17 cellular contexts compared by ENCODE assay signal in genomic region chr17:75849724-75850123, GRCh38. TPM values are rescaled to one million over a fixed set of nuclear protein-coding genes. Genes with fewer than 3 reads are reported as not detected.
DNase-seq lines count a peak whose midpoint lies in the region; ATAC-seq and TF ChIP-seq lines count a peak whose summit lies in the region.
"Had no signal": no experiment of that assay in that cellular context is flagged by ENCODE, and none has a peak within 500 bp of the region (broad histone marks: within the 10 kb centered on the region; RNA-seq: fewer than 3 reads in every experiment).

No MANE protein-coding gene starts in this region.

- no peak for TF ChIP-seq POLR2A in sigmoid colon (IDR thresholded peaks at IDR 0.05)

- CTCF ChIA-PET in RWPE1 (lab: Yijun Ruan, JAX) = interaction anchor here (1.0 kb wide), 1 partner anchor 23 kb away, joined by 3 read pairs; no protein-coding TSS in a partner anchor

- H3K4me3 ChIP-seq in sigmoid colon = no peak overlapping the region

- H3K27me3 ChIP-seq in layer of hippocampus (ENCODE audit: control insufficient read depth, insufficient read depth, low read length) (no peaks in the 10 kb centered on the region), sigmoid colon (no peaks in the 10 kb centered on the region)

- no peak for ATAC-seq in GM19395 (IDR thresholded peaks at IDR 0.05; ENCODE audit: unreplicated experiment)
- ATAC-seq: CD8-positive, alpha-beta T cell; HCT116 had no signal

- peaks cover 0 to 88% (median 72%) of the 10 kb centered on the region in 4 donors for H3K4me1 ChIP-seq in sigmoid colon

- TF ChIP-seq CTCF in RWPE1 (conservative IDR thresholded peaks at IDR 0.05; ENCODE audit: low read depth) = no peak
- TF ChIP-seq CTCF in sigmoid colon (IDR thresholded peaks at IDR 0.05) = no peak

- H3K9me3 ChIP-seq in sigmoid colon = no peaks in the 10 kb centered on the region

- POLR2A ChIA-PET in RWPE1 (lab: Yijun Ruan, JAX; ENCODE audit: low non-redundant PET) = interaction anchor here (1.3 kb wide), 1 partner anchor 9 kb away, joined by 3 read pairs; no protein-coding TSS in a partner anchor

- WGBS in sigmoid colon, 2 donors = 91 to 93% methylated on average over 9 of the region's 9 CpGs

- DNase-seq in RWPE1 (ENCODE audit: low spot score) (no peak), caudate nucleus (lab: John Stamatoyannopoulos, UW) (peak in 1 of 61 donors; percentile 47), sigmoid colon (no peak), inferior parietal cortex (ENCODE audit: extremely low spot score) (no peak), NCI-H526 (lab: John Stamatoyannopoulos, UW) (no peak), NCI-H345 treated with DMSO at 0.1 percent for 48 hours (lab: John Stamatoyannopoulos, UW; ENCODE audit: unreplicated experiment) (no peak)
- DNase-seq: activated CD4-positive, alpha-beta T cell treated with anti-CD3 and anti-CD28 coated beads, Interleukin-2, amount 50 U/mL, for 48 hours; activated T-cell treated with anti-CD3 and anti-CD28 coated beads, Interleukin-2, amount 50 U/mL, for 24 hours; CD8-positive, alpha-beta T cell; effector memory CD4-positive, alpha-beta T cell; left cardiac atrium; NCI-H1092 treated with DMSO at 0.1 percent for 48 hours; NCI-H2107 had no signal

- peaks cover 48 to 73% (median 55%) of the 10 kb centered on the region in 4 donors for H3K36me3 ChIP-seq in sigmoid colon

- H3K27ac ChIP-seq in RWPE1 = peak overlapping the region; percentile 92
- H3K27ac ChIP-seq in caudate nucleus (ENCODE audit: low read depth, low read length) = peak overlapping the region; percentile 76
- peak overlapping the region; percentile 80 for H3K27ac ChIP-seq in layer of hippocampus (ENCODE audit: low read depth, low read length)
- peak overlapping the region; percentile 34 to 100 (median 74) for H3K27ac ChIP-seq in sigmoid colon
- H3K27ac ChIP-seq: KMS-11 had no signal

- intact Hi-C loops in sigmoid colon (cut with DNase I) = no loop called here

- TF ChIP-seq EP300 in sigmoid colon (IDR thresholded peaks at IDR 0.05) = no peak

RNA-seq across cellular contexts. Expression of gene WBP2, which starts 5.4 kb away (rescaled TPM):
- 10 to 100 TPM; 44.2 to 73.1 (median 56.9) TPM for total RNA-seq in sigmoid colon
- 100 to 1,000 TPM in 1 of 3 donors, 10 to 100 TPM in 2; 87.1 to 110 (median 91.3) TPM for polyA plus RNA-seq in sigmoid colon

RNA-seq across cellular contexts. Expression of gene UNC13D, which starts 5.5 kb away (rescaled TPM):
- total RNA-seq in sigmoid colon = 10 to 100 TPM in 2 of 4 donors, 1 to 10 TPM in 2; 4.3 to 11.4 (median 9.6) TPM
- 10 to 100 TPM in 2 of 3 donors, 1 to 10 TPM in 1; 6.0 to 61.9 (median 17.1) TPM for polyA plus RNA-seq in sigmoid colon

RNA-seq across cellular contexts. Expression of gene TRIM47, which starts 28.7 kb away (rescaled TPM):
- total RNA-seq in sigmoid colon = 10 to 100 TPM; 27.8 to 40.9 (median 37.2) TPM
- polyA plus RNA-seq in sigmoid colon = 10 to 100 TPM; 28.7 to 41.0 (median 39.0) TPM

RNA-seq across cellular contexts. Expression of gene TRIM65, which starts 47.0 kb away (rescaled TPM):
- 10 to 100 TPM; 22.4 to 27.5 (median 25.1) TPM for total RNA-seq in sigmoid colon
- polyA plus RNA-seq in sigmoid colon = 10 to 100 TPM in 2 of 3 donors, 1 to 10 TPM in 1; 7.2 to 19.1 (median 10.2) TPM

RNA-seq across cellular contexts. Expression of gene MRPL38, which starts 55.0 kb away (rescaled TPM):
- 10 to 100 TPM; 32.8 to 50.6 (median 41.8) TPM for total RNA-seq in sigmoid colon
- 10 to 100 TPM; 55.9 to 71.5 (median 57.1) TPM for polyA plus RNA-seq in sigmoid colon
